ENCODE assay signal across 29 cellular contexts in the genomic region with DNA sequence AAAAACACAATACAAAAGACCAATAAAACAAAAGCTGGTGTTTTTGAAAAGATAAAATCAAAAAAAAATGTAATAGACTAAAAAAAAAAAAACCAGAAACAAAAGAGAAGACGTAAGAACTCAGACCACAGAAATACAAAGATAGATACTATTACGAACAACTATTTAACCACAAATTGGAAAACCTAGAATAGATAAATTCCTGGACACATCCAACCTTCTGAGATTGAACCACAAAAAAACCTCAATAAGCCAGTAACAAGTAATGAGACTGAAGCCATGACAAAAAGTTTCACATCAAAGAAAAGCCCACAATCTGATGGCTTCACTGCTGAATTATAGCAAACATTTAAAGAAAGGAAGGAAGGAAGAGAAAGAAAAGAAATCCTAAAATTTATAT. TPM values are rescaled to one million over a fixed set of nuclear protein-coding genes. Genes with fewer than 3 reads are reported as not detected.
DNase-seq lines count a peak whose midpoint lies in the region; ATAC-seq and TF ChIP-seq lines count a peak whose summit lies in the region.
"Had no signal": no experiment of that assay in that cellular context is flagged by ENCODE, and none has a peak within 500 bp of the region (broad histone marks: within the 10 kb centered on the region; RNA-seq: fewer than 3 reads in every experiment).

No MANE protein-coding gene starts in this region.

- no peaks in the 10 kb centered on the region for H3K4me1 ChIP-seq in naive thymus-derived CD4-positive, alpha-beta T cell (ENCODE audit: control insufficient read depth in 2 of 2, insufficient read depth in 2 of 2, low read length in 2 of 2)

- H3K4me3 ChIP-seq in astrocyte of the cerebellum (ENCODE audit: low read depth, low read length) = no peak overlapping the region
- H3K4me3 ChIP-seq in naive thymus-derived CD4-positive, alpha-beta T cell (ENCODE audit: low read length) = no peak overlapping the region
- H3K4me3 ChIP-seq: HAP-1, K562, PC-9, SJCRH30 had no signal

- H3K27ac ChIP-seq in CD4-positive, alpha-beta T cell (ENCODE audit: low read depth, low read length) = no peak overlapping the region
- H3K27ac ChIP-seq in naive thymus-derived CD4-positive, alpha-beta T cell (ENCODE audit: low read depth, low read length) = no peak overlapping the region
- H3K27ac ChIP-seq: PC-9, SJCRH30 had no signal

- DNase-seq in CD4-positive, alpha-beta T cell = no peak
- DNase-seq in M059J (ENCODE audit: low read depth) (peak; percentile 3), astrocyte of the cerebellum (ENCODE audit: low read depth) (peak; percentile 35), fibroblast of peridontal ligament (ENCODE audit: extremely low read depth) (peak; percentile 13), erythroblast (lab: John Stamatoyannopoulos, UW) (no peak)
- DNase-seq in naive thymus-derived CD4-positive, alpha-beta T cell = no peak
- no peak for DNase-seq in activated T-cell treated with anti-CD3 and anti-CD28 coated beads, Interleukin-2, amount 50 U/mL, for 1 hour
- no peak for DNase-seq in stimulated activated CD8-positive, alpha-beta memory T cell treated with anti-CD3 and anti-CD28 coated beads, Interleukin-4, amount 100 ng/mL, for 48 hours
- DNase-seq: C1 segment of cervical spinal cord; CD8-positive, alpha-beta T cell; DMS79 treated with DMSO at 0.1 percent for 48 hours; GF-D8; GOT3; HFFc6; Kasumi-1; MM.1S; NCI-H1048; NCI-H1417; NCI-H1694; NCI-H2029 treated with DMSO at 0.1 percent for 48 hours; NCI-H446 treated with DMSO at 0.1 percent for 48 hours; NCI-H526; PC-9; SJCRH30 had no signal

- H3K4me3 Mint-ChIP-seq in CD4-positive, alpha-beta T cell = no peak overlapping the region
- peak overlapping the region in 1 of 10 donors; percentile 8 for H3K4me3 Mint-ChIP-seq in naive thymus-derived CD4-positive, alpha-beta T cell
- H3K4me3 Mint-ChIP-seq: CD8-positive, alpha-beta T cell had no signal

- H3K9me3 ChIP-seq in CD4-positive, alpha-beta T cell (ENCODE audit: control insufficient read depth, low read length) = no peaks in the 10 kb centered on the region
- no peaks in the 10 kb centered on the region for H3K9me3 ChIP-seq in naive thymus-derived CD4-positive, alpha-beta T cell (ENCODE audit: control insufficient read depth in 2 of 3, low read length in 3 of 3)

- no peak for ATAC-seq in CD4-positive, alpha-beta T cell (ENCODE audit: poor library complexity)
- ATAC-seq in naive thymus-derived CD4-positive, alpha-beta T cell = no peak
- ATAC-seq: CD8-positive, alpha-beta T cell; Right ventricle myocardium inferior had no signal

- CTCF ChIA-PET in CD4-positive, alpha-beta T cell (lab: Charles Lee) = no interaction called here
- CTCF ChIA-PET in naive thymus-derived CD4-positive, alpha-beta T cell (lab: Charles Lee) = no interaction called here

- intact Hi-C loops in CD4-positive, alpha-beta T cell (cut with DNase I, micrococcal nuclease) = no loop called here
- intact Hi-C loops in naive thymus-derived CD4-positive, alpha-beta T cell (cut with micrococcal nuclease) = no loop called here

- H3K36me3 Mint-ChIP-seq in CD4-positive, alpha-beta T cell (ENCODE audit: low read depth) = peaks cover 88% of the 10 kb centered on the region
- H3K36me3 Mint-ChIP-seq in naive thymus-derived CD4-positive, alpha-beta T cell = peaks cover 15 to 44% (median 43%) of the 10 kb centered on the region in 5 donors

- no peak for TF ChIP-seq CTCF in CD4-positive, alpha-beta T cell (IDR thresholded peaks at IDR 0.05)
- no peak for TF ChIP-seq CTCF in astrocyte of the cerebellum (IDR thresholded peaks at IDR 0.05; ENCODE audit: low read depth, low read length, missing control alignments)

- H3K27me3 ChIP-seq in CD4-positive, alpha-beta T cell (ENCODE audit: control insufficient read depth, insufficient read depth, low read length) = no peaks in the 10 kb centered on the region
- H3K27me3 ChIP-seq in naive thymus-derived CD4-positive, alpha-beta T cell (ENCODE audit: control insufficient read depth in 2 of 2, insufficient read depth in 2 of 2, low read length in 2 of 2) = no peaks in the 10 kb centered on the region
- H3K27me3 ChIP-seq: SJCRH30 had no signal

- POLR2A ChIA-PET in CD4-positive, alpha-beta T cell (lab: Charles Lee) = interaction anchor here (0.7 to 1.4 kb wide), 2 partner anchors 16 to 306 kb away, joined by 5 to 6 read pairs; partner anchors contain the start of genes RCHY1 and THAP6
- POLR2A ChIA-PET in naive thymus-derived CD4-positive, alpha-beta T cell (lab: Charles Lee) = no interaction called here

- TF ChIP-seq POLR2A in erythroblast (IDR thresholded peaks at IDR 0.05; ENCODE audit: low read length) = no peak

- in situ Hi-C loops in astrocyte of the cerebellum (cut with HindIII; ENCODE audit: low sequenced_read_pairs) = no loop called here

- H3K9me3 Mint-ChIP-seq in CD4-positive, alpha-beta T cell = no peaks in the 10 kb centered on the region
- peaks cover 0 to 9% (median 0%) of the 10 kb centered on the region in 11 donors for H3K9me3 Mint-ChIP-seq in naive thymus-derived CD4-positive, alpha-beta T cell

- H3K4me1 Mint-ChIP-seq in CD4-positive, alpha-beta T cell (ENCODE audit: low read depth) = peaks cover 25% of the 10 kb centered on the region
- peaks cover 23 to 51% (median 41%) of the 10 kb centered on the region in 7 donors for H3K4me1 Mint-ChIP-seq in naive thymus-derived CD4-positive, alpha-beta T cell

- no peaks in the 10 kb centered on the region for H3K27me3 Mint-ChIP-seq in CD4-positive, alpha-beta T cell
- H3K27me3 Mint-ChIP-seq in naive thymus-derived CD4-positive, alpha-beta T cell = no peaks in the 10 kb centered on the region

- H3K27ac Mint-ChIP-seq in CD4-positive, alpha-beta T cell = peak overlapping the region; percentile 60
- peak overlapping the region in 2 of 9 donors; percentile 49 to 56 for H3K27ac Mint-ChIP-seq in naive thymus-derived CD4-positive, alpha-beta T cell
- H3K27ac Mint-ChIP-seq: CD8-positive, alpha-beta T cell had no signal

- peaks cover 4 to 31% (median 7%) of the 10 kb centered on the region in 3 experiments for H3K36me3 ChIP-seq in naive thymus-derived CD4-positive, alpha-beta T cell (ENCODE audit: control insufficient read depth in 2 of 3, insufficient read depth in 3 of 3, low read length in 3 of 3)

RNA-seq across cellular contexts. Expression of gene RCHY1, which starts 16.2 kb away (rescaled TPM):
- 10 to 100 TPM; 33.6 to 37.0 TPM for total RNA-seq in CD4-positive, alpha-beta T cell
- 10.6 and 11.7 TPM in 2 replicates for total RNA-seq in M059J (2014; rRNA removed; shearing (Covaris generic))
- total RNA-seq in naive thymus-derived CD4-positive, alpha-beta T cell = 10 to 100 TPM; 23.0 to 37.8 (median 29.6) TPM
- polyA plus RNA-seq in naive thymus-derived CD4-positive, alpha-beta T cell = 10 to 100 TPM; 25.0 to 34.8 TPM

RNA-seq across cellular contexts. Expression of gene THAP6, which starts 16.2 kb away (rescaled TPM):
- total RNA-seq in CD4-positive, alpha-beta T cell = 10 to 100 TPM; 19.1 to 22.8 TPM
- 6.3 and 8.9 TPM in 2 replicates for total RNA-seq in M059J (2014; rRNA removed; shearing (Covaris generic))
- 10 to 100 TPM; 18.2 to 43.9 (median 25.1) TPM for total RNA-seq in naive thymus-derived CD4-positive, alpha-beta T cell
- polyA plus RNA-seq in naive thymus-derived CD4-positive, alpha-beta T cell = 10 to 100 TPM; 12.3 to 14.0 TPM

RNA-seq across cellular contexts. Expression of gene ODAPH, which starts 57.8 kb away (rescaled TPM):
- under 1 TPM in 1 of 2 experiments, not detected in 1; 0.36 TPM for total RNA-seq in CD4-positive, alpha-beta T cell
- 0.10 TPM in 1 of 2 replicates, not detected in the other for total RNA-seq in M059J (2014; rRNA removed; shearing (Covaris generic))
- 1 to 10 TPM in 1 of 5 experiments, under 1 TPM in 2, not detected in 2; 0.29 to 2.5 (median 0.54) TPM for total RNA-seq in naive thymus-derived CD4-positive, alpha-beta T cell
- not detected for polyA plus RNA-seq in naive thymus-derived CD4-positive, alpha-beta T cell
- total RNA-seq: A673, HFFc6, K562, Right ventricle myocardium inferior, RPMI7951 had no signal
- polyA plus RNA-seq: K562 had no signal

Comparison
In these comparisons a context has a peak if more than half of its experiments do, and no peak if none do; other contexts are left out.
1. DNase-seq: peak in M059J (single experiment), astrocyte of the cerebellum (single experiment) and fibroblast of peridontal ligament (single experiment); none in CD4-positive, alpha-beta T cell (0 of 10), naive thymus-derived CD4-positive, alpha-beta T cell (0 of 9), erythroblast (0 of 2), activated T-cell treated with anti-CD3 and anti-CD28 coated beads, Interleukin-2, amount 50 U/mL, for 1 hour (single experiment) and stimulated activated CD8-positive, alpha-beta memory T cell treated with anti-CD3 and anti-CD28 coated beads, Interleukin-4, amount 100 ng/mL, for 48 hours (single experiment).